18 cellular contexts compared by ENCODE assay signal in genomic region chr6:106170030-106170791, GRCh38.
"Had no signal": no experiment of that assay in that cellular context is flagged by ENCODE, and none has a peak within 500 bp of the region (broad histone marks: within the 10 kb centered on the region; RNA-seq: fewer than 3 reads in every experiment).

No MANE protein-coding gene starts in this region.

- H3K27ac ChIP-seq: ascending aorta, breast epithelium, gastrocnemius medialis, heart left ventricle, lower lobe of right lung, psoas muscle, spleen, thyroid gland had no signal

- H3K9me3 Mint-ChIP-seq: mesothelial cell of epicardium had no signal

- H3K36me3 ChIP-seq: ascending aorta, breast epithelium, gastrocnemius medialis, heart left ventricle, lower lobe of right lung, spleen, thyroid gland had no signal

- DNase-seq: activated CD4-positive, alpha-beta T cell treated with anti-CD3 and anti-CD28 coated beads for 1 hour; activated CD4-positive, alpha-beta T cell treated with anti-CD3 and anti-CD28 coated beads, Interleukin-2, amount 50 U/mL, for 4 hours; activated CD8-positive, alpha-beta memory T cell treated with anti-CD3 and anti-CD28 coated beads, Interleukin-2, amount 50 U/mL, for 4 hours; activated naive CD4-positive, alpha-beta T cell; dermis blood vessel endothelial cell; gastrocnemius medialis; heart left ventricle; left cardiac atrium; lower lobe of right lung; psoas muscle; spleen; T1000; thyroid gland had no signal

- H3K4me1 Mint-ChIP-seq: mesothelial cell of epicardium had no signal

- H3K27ac Mint-ChIP-seq: mesothelial cell of epicardium had no signal

- H3K4me3 Mint-ChIP-seq: mesothelial cell of epicardium, neural crest cell had no signal

- H3K27me3 ChIP-seq: ascending aorta, breast epithelium, gastrocnemius medialis, heart left ventricle, spleen, thyroid gland had no signal

- H3K4me1 ChIP-seq: ascending aorta, breast epithelium, gastrocnemius medialis, lower lobe of right lung, psoas muscle, thyroid gland had no signal

- H3K4me3 ChIP-seq: ascending aorta, breast epithelium, gastrocnemius medialis, heart left ventricle, lower lobe of right lung, psoas muscle, spleen, thyroid gland had no signal

- ATAC-seq: gastrocnemius medialis, heart left ventricle, left cardiac atrium, lower lobe of right lung, psoas muscle, sciatic nerve had no signal

- H3K36me3 Mint-ChIP-seq: mesothelial cell of epicardium had no signal
